In the genomic region with DNA sequence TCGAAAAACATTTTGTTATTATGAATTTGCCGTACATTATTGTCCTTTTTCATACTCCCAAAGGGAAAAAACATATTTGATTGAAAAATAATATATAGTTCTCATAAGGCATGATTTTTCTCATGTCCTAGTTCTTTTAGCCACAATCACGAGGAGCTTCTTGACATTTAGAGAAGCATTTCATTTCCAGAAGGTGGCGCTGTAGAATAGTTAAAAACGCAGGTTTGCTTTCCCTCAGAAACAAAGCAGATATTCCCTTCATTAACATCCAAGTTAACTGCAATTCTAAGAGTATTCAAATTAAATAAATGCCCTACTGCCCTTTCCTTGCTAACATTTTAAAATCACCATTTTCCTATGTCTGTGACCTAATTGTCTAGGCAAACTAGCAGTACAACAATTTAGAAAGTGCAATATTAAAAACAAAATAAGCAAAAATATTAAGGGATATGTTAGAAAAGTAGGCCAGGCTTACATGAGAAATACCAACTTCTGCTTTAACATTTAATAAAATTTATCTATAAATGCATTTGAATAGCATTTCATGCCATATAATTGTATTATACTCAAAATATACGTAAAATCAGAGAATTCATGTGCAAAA, we compare ENCODE assay signal across 10 cellular contexts.
DNase-seq lines count a peak whose midpoint lies in the region; ATAC-seq and TF ChIP-seq lines count a peak whose summit lies in the region.
"Had no signal": no experiment of that assay in that cellular context is flagged by ENCODE, and none has a peak within 500 bp of the region (broad histone marks: within the 10 kb centered on the region; RNA-seq: fewer than 3 reads in every experiment).

No MANE protein-coding gene starts in this region.

- ATAC-seq in SK-N-SH treated with all-trans-retinoic acid at 6 μM for 48 hours (peak; percentile 74), GM21576 (IDR thresholded peaks at IDR 0.05; ENCODE audit: unreplicated experiment) (no peak)

- TF ChIP-seq CTCF in foreskin fibroblast (IDR thresholded peaks at IDR 0.05; ENCODE audit: low read depth, low read length) (peak; percentile 61), retinal pigment epithelial cell (conservative IDR thresholded peaks at IDR 0.05; ENCODE audit: low read depth, low read length) (peak; percentile 65)

- DNase-seq in NOMO-1 (lab: John Stamatoyannopoulos, UW; ENCODE audit: unreplicated experiment in 2 of 2) (peak; percentile 11 to 49), NOMO-1 treated with dmso at 0.1 percent for 144 hours (lab: John Stamatoyannopoulos, UW; ENCODE audit: unreplicated experiment) (no peak), NCI-H1092 (lab: John Stamatoyannopoulos, UW) (peak; percentile 63), foreskin fibroblast (peak; percentile 51 to 83), retinal pigment epithelial cell (ENCODE audit: low read depth) (peak; percentile 22)
- no peak for DNase-seq in activated T-cell treated with anti-CD3 and anti-CD28 coated beads, Interleukin-2, amount 50 U/mL, for 48 hours
- DNase-seq: activated naive CD8-positive, alpha-beta T cell treated with anti-CD3 and anti-CD28 coated beads, Interleukin-2, amount 10 ng/mL, durations not matched to agents 7 days and 5 days had no signal

- H3K4me3 ChIP-seq in foreskin fibroblast (ENCODE audit: low read depth in 1 of 2, low read length in 2 of 2) (no peak overlapping the region), retinal pigment epithelial cell (ENCODE audit: low read length) (no peak overlapping the region)
- H3K4me3 ChIP-seq: BLaER1 treated with 17β-estradiol and CSF1 and Interleukin-3, amounts not matched to agents 10 nM and 100 nM had no signal

TF ChIP-seq in SK-N-SH treated with all-trans-retinoic acid at 6 μM for 48 hours, 23 proteins besides CTCF, POLR2A, EP300 and RAD21:
- TF ChIP-seq PPARA (CRISPR knock-in tag; IDR thresholded peaks at IDR 0.05; ENCODE audit: borderline replicate concordance): no peak
- no peak for TF ChIP-seq ZNF565 (CRISPR knock-in tag; conservative IDR thresholded peaks at IDR 0.05; ENCODE audit: low read depth)
TF ChIP-seq in SK-N-SH treated with all-trans-retinoic acid at 6 μM for 48 hours: peak in this region for 0.

Comparison
In these comparisons a context has a peak if more than half of its experiments do, and no peak if none do; other contexts are left out.
1. DNase-seq: peak in NOMO-1 (2 of 2), NCI-H1092 (single experiment), foreskin fibroblast (2 of 2) and retinal pigment epithelial cell (single experiment); none in NOMO-1 treated with dmso at 0.1 percent for 144 hours (single experiment) and activated T-cell treated with anti-CD3 and anti-CD28 coated beads, Interleukin-2, amount 50 U/mL, for 48 hours (0 of 2).